In genomic region chr12:124586756-124587155, GRCh38 we compare ENCODE assay signal across 19 cellular contexts. TPM values are rescaled to one million over a fixed set of nuclear protein-coding genes. Genes with fewer than 3 reads are reported as not detected.
DNase-seq lines count a peak whose midpoint lies in the region; ATAC-seq and TF ChIP-seq lines count a peak whose summit lies in the region.
"Had no signal": no experiment of that assay in that cellular context is flagged by ENCODE, and none has a peak within 500 bp of the region (broad histone marks: within the 10 kb centered on the region; RNA-seq: fewer than 3 reads in every experiment).

No MANE protein-coding gene starts in this region.

- H3K27ac ChIP-seq in gastrocnemius medialis, result no peak overlapping the region

- ATAC-seq in gastrocnemius medialis, result peak; percentile 54 to 59
- no peak for ATAC-seq in GM21786 (IDR thresholded peaks at IDR 0.05; ENCODE audit: unreplicated experiment)
- no peak for ATAC-seq in HG03139 (IDR thresholded peaks at IDR 0.05; ENCODE audit: unreplicated experiment)
- ATAC-seq in SK-N-SH treated with all-trans-retinoic acid at 6 μM for 48 hours, result no peak
- ATAC-seq: activated CD4-positive, CD25-positive, alpha-beta regulatory T cell treated with anti-CD3 and anti-CD28 coated beads, Interleukin-2, amount 50 U/mL, for 24 hours had no signal

- TF ChIP-seq CTCF in LNCaP clone FGC (IDR thresholded peaks at IDR 0.05; ENCODE audit: control insufficient read depth, extremely low read depth, insufficient read depth), result no peak
- no peak for TF ChIP-seq CTCF in gastrocnemius medialis (IDR thresholded peaks at IDR 0.05 in 4 of 5, conservative IDR thresholded peaks at IDR 0.05 in 1 of 5)

- H3K36me3 ChIP-seq in gastrocnemius medialis, result no peaks in the 10 kb centered on the region
- H3K36me3 ChIP-seq: BE2C had no signal

- H3K9me3 Mint-ChIP-seq in activated CD4-positive, alpha-beta T cell treated with anti-CD3 and anti-CD28 coated beads, Interleukin-2, amount 10 ng/mL, durations not matched to agents 24 days and 14 days, result peaks cover 5% of the 10 kb centered on the region

- peaks cover 16 to 19% of the 10 kb centered on the region in 2 donors for H3K4me1 ChIP-seq in gastrocnemius medialis

- H3K27ac Mint-ChIP-seq in activated CD4-positive, alpha-beta T cell treated with anti-CD3 and anti-CD28 coated beads, Interleukin-2, amount 10 ng/mL, durations not matched to agents 24 days and 14 days, result no peak overlapping the region

- H3K9me3 ChIP-seq in gastrocnemius medialis, result no peaks in the 10 kb centered on the region
- H3K9me3 ChIP-seq: BE2C had no signal

- intact Hi-C loops in gastrocnemius medialis (cut with DNase I; ENCODE audit: low total_unique reads), result no loop called here
- intact Hi-C loops in activated CD4-positive, alpha-beta T cell treated with anti-CD3 and anti-CD28 coated beads, Interleukin-2, amount 10 ng/mL, durations not matched to agents 24 days and 14 days (cut with micrococcal nuclease), result no loop called here

- in situ Hi-C loops in gastrocnemius medialis (cut with MboI; ENCODE audit: low sequenced_read_pairs in 4 of 4), result loop anchor here in 1 of 4 donors (10.0 kb wide), 1 partner anchor 48 kb away; no protein-coding TSS in a partner anchor

- H3K27me3 ChIP-seq in gastrocnemius medialis, result no peaks in the 10 kb centered on the region
- H3K27me3 ChIP-seq: BE2C had no signal

- H3K36me3 Mint-ChIP-seq in activated CD4-positive, alpha-beta T cell treated with anti-CD3 and anti-CD28 coated beads, Interleukin-2, amount 10 ng/mL, durations not matched to agents 24 days and 14 days (ENCODE audit: low read depth), result no peaks in the 10 kb centered on the region

- H3K4me3 Mint-ChIP-seq in activated CD4-positive, alpha-beta T cell treated with anti-CD3 and anti-CD28 coated beads, Interleukin-2, amount 10 ng/mL, durations not matched to agents 24 days and 14 days, result no peak overlapping the region

- H3K4me3 ChIP-seq in LNCaP clone FGC (ENCODE audit: low read depth, low read length) (no peak overlapping the region), gastrocnemius medialis (no peak overlapping the region)

- no peak for TF ChIP-seq POLR2A in gastrocnemius medialis (IDR thresholded peaks at IDR 0.05)

- peaks cover 9% of the 10 kb centered on the region for H3K27me3 Mint-ChIP-seq in activated CD4-positive, alpha-beta T cell treated with anti-CD3 and anti-CD28 coated beads, Interleukin-2, amount 10 ng/mL, durations not matched to agents 24 days and 14 days

- H3K4me1 Mint-ChIP-seq in activated CD4-positive, alpha-beta T cell treated with anti-CD3 and anti-CD28 coated beads, Interleukin-2, amount 10 ng/mL, durations not matched to agents 24 days and 14 days, result peaks cover 10% of the 10 kb centered on the region

- DNase-seq in LNCaP clone FGC (ENCODE audit: low read depth) (peak; percentile 49), NCI-H2107 treated with DMSO at 0.1 percent for 48 hours (lab: John Stamatoyannopoulos, UW; ENCODE audit: unreplicated experiment) (peak; percentile 95), SHP77 (lab: John Stamatoyannopoulos, UW) (peak; percentile 87 to 94), gastrocnemius medialis (no peak)
- DNase-seq in activated CD4-positive, alpha-beta T cell treated with anti-CD3 and anti-CD28 coated beads, Interleukin-2, amount 10 ng/mL, durations not matched to agents 24 days and 14 days, result no peak
- DNase-seq: activated CD8-positive, alpha-beta memory T cell treated with anti-CD3 and anti-CD28 coated beads, Interleukin-2, amount 50 U/mL, for 4 hours; activated naive CD4-positive, alpha-beta T cell; BE2C; DND-41; glutamatergic neuron; HCEC 1CT; KG1; NCI-H446; stimulated activated naive CD4-positive, alpha-beta T cell; T-helper 2 cell had no signal

TF ChIP-seq in SK-N-SH treated with all-trans-retinoic acid at 6 μM for 48 hours, 23 proteins besides CTCF, POLR2A, EP300 and RAD21:
- TF ChIP-seq POU6F1 (CRISPR knock-in tag; IDR thresholded peaks at IDR 0.05; ENCODE audit: borderline replicate concordance, low read depth) (no peak), ZC3H10 (CRISPR knock-in tag; IDR thresholded peaks at IDR 0.05) (no peak), ZNF70 (CRISPR knock-in tag; IDR thresholded peaks at IDR 0.05) (no peak), CSDC2 (CRISPR knock-in tag; IDR thresholded peaks at IDR 0.05) (no peak), BACH2 (CRISPR knock-in tag; IDR thresholded peaks at IDR 0.05; ENCODE audit: borderline replicate concordance) (no peak), SNAI2 (CRISPR knock-in tag; IDR thresholded peaks at IDR 0.05) (no peak), ZFP3 (CRISPR knock-in tag; IDR thresholded peaks at IDR 0.05) (no peak), CSRNP3 (CRISPR knock-in tag; IDR thresholded peaks at IDR 0.05) (no peak), ISL1 (CRISPR knock-in tag; IDR thresholded peaks at IDR 0.05) (no peak), ARNTL (CRISPR knock-in tag; IDR thresholded peaks at IDR 0.05; ENCODE audit: borderline replicate concordance, low read depth) (no peak), OSR1 (CRISPR knock-in tag; IDR thresholded peaks at IDR 0.05) (no peak)

RNA-seq across cellular contexts. Expression of gene NCOR2, which starts 19.3 kb away (rescaled TPM):
- total RNA-seq in gastrocnemius medialis, result 100 to 1,000 TPM in 2 of 4 donors, 10 to 100 TPM in 2; 37.7 to 123 (median 105) TPM
- 125 and 128 TPM in 2 replicates for total RNA-seq in activated CD4-positive, alpha-beta T cell treated with anti-CD3 and anti-CD28 coated beads, Interleukin-2, amount 10 ng/mL, durations not matched to agents 24 days and 14 days

Comparison
In these comparisons a context has a peak if more than half of its experiments do, and no peak if none do; other contexts are left out.
1. DNase-seq: peak in LNCaP clone FGC (single experiment), NCI-H2107 treated with DMSO at 0.1 percent for 48 hours (single experiment) and SHP77 (2 of 2); none in gastrocnemius medialis (0 of 2) and activated CD4-positive, alpha-beta T cell treated with anti-CD3 and anti-CD28 coated beads, Interleukin-2, amount 10 ng/mL, durations not matched to agents 24 days and 14 days (single experiment).
2. ATAC-seq: peak in gastrocnemius medialis (2 of 2); none in GM21786 (single experiment), HG03139 (single experiment) and SK-N-SH treated with all-trans-retinoic acid at 6 μM for 48 hours (single experiment).